Comparison of ENCODE assay signal across 19 cellular contexts in genomic region chr2:157504623-157505022, GRCh38.
"Had no signal": no experiment of that assay in that cellular context is flagged by ENCODE, and none has a peak within 500 bp of the region (broad histone marks: within the 10 kb centered on the region; RNA-seq: fewer than 3 reads in every experiment).

No MANE protein-coding gene starts in this region.

- H2AFZ ChIP-seq: neural progenitor cell had no signal

- H3K9ac ChIP-seq: neural progenitor cell had no signal

- H3K4me1 ChIP-seq: gastrocnemius medialis, neural progenitor cell, prostate gland, right atrium auricular region, sigmoid colon, vagina had no signal

- H3K27ac ChIP-seq: epithelial cell of prostate, gastrocnemius medialis, neural progenitor cell, prostate gland, right atrium auricular region, sigmoid colon, spleen, vagina had no signal

- FAIRE-seq: keratinocyte had no signal

- H3K27me3 ChIP-seq: gastrocnemius medialis, neural progenitor cell, right atrium auricular region, sigmoid colon, spleen, vagina had no signal

- H3K9me3 ChIP-seq: prostate gland, sigmoid colon, vagina had no signal

- ATAC-seq: esophagus mucosa; gastrocnemius medialis; left lobe of liver; naive thymus-derived CD4-positive, alpha-beta T cell; stimulated activated naive B cell treated with anti-CD40 and anti-IgM and Interleukin-4, amounts not matched to agents 10 μg/mL and 1 μg/mL and 100 μg/mL, for 72 hours had no signal

- H3K4me3 ChIP-seq: gastrocnemius medialis, lung, neural progenitor cell, prostate gland, right atrium auricular region, sigmoid colon, spleen, vagina had no signal

- DNase-seq: effector CD8-positive, alpha-beta T cell; endodermal cell; foreskin fibroblast; gastrocnemius medialis; head of caudate nucleus; naive thymus-derived CD4-positive, alpha-beta T cell; sigmoid colon; spleen; stimulated activated CD4-positive, alpha-beta T cell treated with anti-CD3 and anti-CD28 coated beads, Interleukin-4, amount 100 ng/mL, for 4 hours; stimulated activated naive B cell treated with anti-CD40 and anti-IgM and Interleukin-4, amounts not matched to agents 10 μg/mL and 1 μg/mL and 100 μg/mL, for 72 hours had no signal

- H3K4me2 ChIP-seq: neural progenitor cell had no signal

- H3K36me3 ChIP-seq: gastrocnemius medialis, neural progenitor cell, prostate gland, right atrium auricular region, sigmoid colon, spleen, vagina had no signal
